8 cellular contexts compared by ENCODE assay signal in genomic region chr5:74669824-74670223, GRCh38.
"Had no signal": no experiment of that assay in that cellular context is flagged by ENCODE, and none has a peak within 500 bp of the region (broad histone marks: within the 10 kb centered on the region; RNA-seq: fewer than 3 reads in every experiment).

No MANE protein-coding gene starts in this region.

- H3K4me1 ChIP-seq: HAP-1 had no signal

- H3K27ac ChIP-seq: GM23248 had no signal

- H3K27ac Mint-ChIP-seq: HFFc6 had no signal

- H2AFZ ChIP-seq: GM23248 had no signal

- H3K36me3 ChIP-seq: HAP-1 had no signal

- H3K9me3 Mint-ChIP-seq: HFFc6 had no signal

- H3K9ac ChIP-seq: GM23248 had no signal

- DNase-seq: GM23248, GOT3, H7, HFFc6, IMR-90 had no signal

- FAIRE-seq: K562 had no signal

- H3K9me3 ChIP-seq: HAP-1 had no signal

- H3K4me3 Mint-ChIP-seq: HFFc6 had no signal

- ATAC-seq: HCT116, K562 had no signal

- H3K4me3 ChIP-seq: GM23248, HAP-1, K562 had no signal
